In genomic region chr10:11757452-11757819, GRCh38 we compare ENCODE assay signal across 1 cellular context.
TF ChIP-seq lines count a peak whose summit lies in the region.

No MANE protein-coding gene starts in this region.

TF ChIP-seq in K562, 482 proteins besides CTCF, POLR2A, EP300 and RAD21 (continued from another document and continues in another):
- TF ChIP-seq, protein P1, sequence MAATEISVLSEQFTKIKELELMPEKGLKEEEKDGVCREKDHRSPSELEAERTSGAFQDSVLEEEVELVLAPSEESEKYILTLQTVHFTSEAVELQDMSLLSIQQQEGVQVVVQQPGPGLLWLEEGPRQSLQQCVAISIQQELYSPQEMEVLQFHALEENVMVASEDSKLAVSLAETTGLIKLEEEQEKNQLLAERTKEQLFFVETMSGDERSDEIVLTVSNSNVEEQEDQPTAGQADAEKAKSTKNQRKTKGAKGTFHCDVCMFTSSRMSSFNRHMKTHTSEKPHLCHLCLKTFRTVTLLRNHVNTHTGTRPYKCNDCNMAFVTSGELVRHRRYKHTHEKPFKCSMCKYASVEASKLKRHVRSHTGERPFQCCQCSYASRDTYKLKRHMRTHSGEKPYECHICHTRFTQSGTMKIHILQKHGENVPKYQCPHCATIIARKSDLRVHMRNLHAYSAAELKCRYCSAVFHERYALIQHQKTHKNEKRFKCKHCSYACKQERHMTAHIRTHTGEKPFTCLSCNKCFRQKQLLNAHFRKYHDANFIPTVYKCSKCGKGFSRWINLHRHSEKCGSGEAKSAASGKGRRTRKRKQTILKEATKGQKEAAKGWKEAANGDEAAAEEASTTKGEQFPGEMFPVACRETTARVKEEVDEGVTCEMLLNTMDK (IDR thresholded peaks at IDR 0.05; ENCODE audit: borderline replicate concordance, insufficient read depth, low read depth, low read length, poor library complexity, severe bottlenecking) = no peak
- TF ChIP-seq NFRKB (IDR thresholded peaks at IDR 0.05; ENCODE audit: low read depth) (no peak), KDM1A (IDR thresholded peaks at IDR 0.05) (peak; percentile 99), PATZ1 (CRISPR knock-in tag; IDR thresholded peaks at IDR 0.05; ENCODE audit: borderline replicate concordance) (no peak), ZBTB34 (CRISPR knock-in tag; IDR thresholded peaks at IDR 0.05) (no peak), HDAC3 (IDR thresholded peaks at IDR 0.05; ENCODE audit: borderline replicate concordance, partially characterized antibody) (no peak), SMARCE1 (IDR thresholded peaks at IDR 0.05) (peak; percentile 83), ZNF146 (CRISPR knock-in tag; IDR thresholded peaks at IDR 0.05; ENCODE audit: unreplicated experiment) (no peak), GATA2 (CRISPR knock-in tag; IDR thresholded peaks at IDR 0.05) (no peak), ESRRB (CRISPR knock-in tag; IDR thresholded peaks at IDR 0.05; ENCODE audit: borderline replicate concordance) (no peak), ZBTB7A (IDR thresholded peaks at IDR 0.05; ENCODE audit: borderline replicate concordance, control insufficient read depth, low read depth, low read length) (no peak), HDGF (IDR thresholded peaks at IDR 0.05) (no peak), NONO (IDR thresholded peaks at IDR 0.05; ENCODE audit: low read depth in 2 of 2, low read length in 1 of 2) (no peak), MXI1 (IDR thresholded peaks at IDR 0.05; ENCODE audit: low read depth, low read length) (no peak), ASH1L (IDR thresholded peaks at IDR 0.05; ENCODE audit: borderline replicate concordance, low read depth, partially characterized antibody) (no peak), THRB (CRISPR knock-in tag; conservative IDR thresholded peaks at IDR 0.05) (no peak), NR1H2 (CRISPR knock-in tag; IDR thresholded peaks at IDR 0.05) (no peak), TAF15 (IDR thresholded peaks at IDR 0.05; ENCODE audit: low read depth, low read length) (no peak), CXXC5 (CRISPR knock-in tag; IDR thresholded peaks at IDR 0.05) (peak; percentile 78), UBTF (IDR thresholded peaks at IDR 0.05; ENCODE audit: borderline replicate concordance in 1 of 2, low read depth in 2 of 2, low read length in 2 of 2) (no peak), EHMT2 (IDR thresholded peaks at IDR 0.05) (no peak), ZNF778 (CRISPR knock-in tag; IDR thresholded peaks at IDR 0.05) (no peak), FOXK2 (conservative IDR thresholded peaks at IDR 0.05 in 1 of 2, IDR thresholded peaks at IDR 0.05 in 1 of 2; ENCODE audit: low read depth in 2 of 2) (peak; percentile 91 to 94), MEIS2 (IDR thresholded peaks at IDR 0.05; ENCODE audit: partially characterized antibody) (peak; percentile 98), SP2 (IDR thresholded peaks at IDR 0.05; ENCODE audit: extremely low read depth, low read depth, low read length, poor library complexity, severe bottlenecking) (no peak), PRMT5 (CRISPR knock-in tag; IDR thresholded peaks at IDR 0.05) (no peak), SNRNP70 (optimal IDR thresholded peaks at IDR 0.05; ENCODE audit: low read depth, low read length) (no peak), ZBED1 (IDR thresholded peaks at IDR 0.05) (no peak), ZNF217 (CRISPR knock-in tag; IDR thresholded peaks at IDR 0.05) (no peak), ZFPM2 (CRISPR knock-in tag; IDR thresholded peaks at IDR 0.05) (no peak), IRF9 (tag; IDR thresholded peaks at IDR 0.05) (no peak), GATAD2A (IDR thresholded peaks at IDR 0.05) (no peak), SRSF7 (optimal IDR thresholded peaks at IDR 0.05; ENCODE audit: low read depth, low read length) (no peak), KLF6 (CRISPR knock-in tag; IDR thresholded peaks at IDR 0.05; ENCODE audit: borderline replicate concordance) (no peak), PHF20 (IDR thresholded peaks at IDR 0.05; ENCODE audit: partially characterized antibody) (no peak), ZNF239 (CRISPR knock-in tag; IDR thresholded peaks at IDR 0.05) (no peak), CCAR2 (IDR thresholded peaks at IDR 0.05; ENCODE audit: low read depth, low read length) (no peak)
- TF ChIP-seq, protein P2, sequence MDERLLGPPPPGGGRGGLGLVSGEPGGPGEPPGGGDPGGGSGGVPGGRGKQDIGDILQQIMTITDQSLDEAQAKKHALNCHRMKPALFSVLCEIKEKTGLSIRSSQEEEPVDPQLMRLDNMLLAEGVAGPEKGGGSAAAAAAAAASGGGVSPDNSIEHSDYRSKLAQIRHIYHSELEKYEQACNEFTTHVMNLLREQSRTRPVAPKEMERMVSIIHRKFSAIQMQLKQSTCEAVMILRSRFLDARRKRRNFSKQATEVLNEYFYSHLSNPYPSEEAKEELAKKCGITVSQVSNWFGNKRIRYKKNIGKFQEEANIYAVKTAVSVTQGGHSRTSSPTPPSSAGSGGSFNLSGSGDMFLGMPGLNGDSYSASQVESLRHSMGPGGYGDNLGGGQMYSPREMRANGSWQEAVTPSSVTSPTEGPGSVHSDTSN (CRISPR knock-in tag; IDR thresholded peaks at IDR 0.05; ENCODE audit: low read depth) = no peak
- TF ChIP-seq, protein P2 (tag; conservative IDR thresholded peaks at IDR 0.05; ENCODE audit: low read depth) = peak; percentile 93
- TF ChIP-seq, protein P3, sequence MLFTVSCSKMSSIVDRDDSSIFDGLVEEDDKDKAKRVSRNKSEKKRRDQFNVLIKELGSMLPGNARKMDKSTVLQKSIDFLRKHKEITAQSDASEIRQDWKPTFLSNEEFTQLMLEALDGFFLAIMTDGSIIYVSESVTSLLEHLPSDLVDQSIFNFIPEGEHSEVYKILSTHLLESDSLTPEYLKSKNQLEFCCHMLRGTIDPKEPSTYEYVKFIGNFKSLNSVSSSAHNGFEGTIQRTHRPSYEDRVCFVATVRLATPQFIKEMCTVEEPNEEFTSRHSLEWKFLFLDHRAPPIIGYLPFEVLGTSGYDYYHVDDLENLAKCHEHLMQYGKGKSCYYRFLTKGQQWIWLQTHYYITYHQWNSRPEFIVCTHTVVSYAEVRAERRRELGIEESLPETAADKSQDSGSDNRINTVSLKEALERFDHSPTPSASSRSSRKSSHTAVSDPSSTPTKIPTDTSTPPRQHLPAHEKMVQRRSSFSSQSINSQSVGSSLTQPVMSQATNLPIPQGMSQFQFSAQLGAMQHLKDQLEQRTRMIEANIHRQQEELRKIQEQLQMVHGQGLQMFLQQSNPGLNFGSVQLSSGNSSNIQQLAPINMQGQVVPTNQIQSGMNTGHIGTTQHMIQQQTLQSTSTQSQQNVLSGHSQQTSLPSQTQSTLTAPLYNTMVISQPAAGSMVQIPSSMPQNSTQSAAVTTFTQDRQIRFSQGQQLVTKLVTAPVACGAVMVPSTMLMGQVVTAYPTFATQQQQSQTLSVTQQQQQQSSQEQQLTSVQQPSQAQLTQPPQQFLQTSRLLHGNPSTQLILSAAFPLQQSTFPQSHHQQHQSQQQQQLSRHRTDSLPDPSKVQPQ (CRISPR knock-in tag; IDR thresholded peaks at IDR 0.05; ENCODE audit: borderline replicate concordance) = no peak
- TF ChIP-seq, protein P4, sequence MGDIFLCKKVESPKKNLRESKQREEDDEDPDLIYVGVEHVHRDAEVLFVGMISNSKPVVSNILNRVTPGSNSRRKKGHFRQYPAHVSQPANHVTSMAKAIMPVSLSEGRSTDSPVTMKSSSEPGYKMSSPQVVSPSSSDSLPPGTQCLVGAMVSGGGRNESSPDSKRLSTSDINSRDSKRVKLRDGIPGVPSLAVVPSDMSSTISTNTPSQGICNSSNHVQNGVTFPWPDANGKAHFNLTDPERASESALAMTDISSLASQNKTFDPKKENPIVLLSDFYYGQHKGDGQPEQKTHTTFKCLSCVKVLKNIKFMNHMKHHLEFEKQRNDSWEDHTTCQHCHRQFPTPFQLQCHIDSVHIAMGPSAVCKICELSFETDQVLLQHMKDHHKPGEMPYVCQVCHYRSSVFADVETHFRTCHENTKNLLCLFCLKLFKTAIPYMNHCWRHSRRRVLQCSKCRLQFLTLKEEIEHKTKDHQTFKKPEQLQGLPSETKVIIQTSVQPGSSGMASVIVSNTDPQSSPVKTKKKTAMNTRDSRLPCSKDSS (IDR thresholded peaks at IDR 0.05; ENCODE audit: low read depth, partially characterized antibody) = no peak
- TF ChIP-seq, protein P5, sequence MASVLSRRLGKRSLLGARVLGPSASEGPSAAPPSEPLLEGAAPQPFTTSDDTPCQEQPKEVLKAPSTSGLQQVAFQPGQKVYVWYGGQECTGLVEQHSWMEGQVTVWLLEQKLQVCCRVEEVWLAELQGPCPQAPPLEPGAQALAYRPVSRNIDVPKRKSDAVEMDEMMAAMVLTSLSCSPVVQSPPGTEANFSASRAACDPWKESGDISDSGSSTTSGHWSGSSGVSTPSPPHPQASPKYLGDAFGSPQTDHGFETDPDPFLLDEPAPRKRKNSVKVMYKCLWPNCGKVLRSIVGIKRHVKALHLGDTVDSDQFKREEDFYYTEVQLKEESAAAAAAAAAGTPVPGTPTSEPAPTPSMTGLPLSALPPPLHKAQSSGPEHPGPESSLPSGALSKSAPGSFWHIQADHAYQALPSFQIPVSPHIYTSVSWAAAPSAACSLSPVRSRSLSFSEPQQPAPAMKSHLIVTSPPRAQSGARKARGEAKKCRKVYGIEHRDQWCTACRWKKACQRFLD (CRISPR knock-in tag; IDR thresholded peaks at IDR 0.05) = no peak
